Comparison of ENCODE assay signal across 14 cellular contexts in genomic region chr2:235432741-235433520, GRCh38.
DNase-seq lines count a peak whose midpoint lies in the region; ATAC-seq, FAIRE-seq and TF ChIP-seq lines count a peak whose summit lies in the region.
"Had no signal": no experiment of that assay in that cellular context is flagged by ENCODE, and none has a peak within 500 bp of the region (broad histone marks: within the 10 kb centered on the region; RNA-seq: fewer than 3 reads in every experiment).

No MANE protein-coding gene starts in this region.

- BruUV-seq in endothelial cell of umbilical vein (replicated peaks; lab: Mats Ljungman, UMichigan), result TSS peak; percentile 82

- H3K36me3 Mint-ChIP-seq in activated naive CD8-positive, alpha-beta T cell treated with anti-CD3 and anti-CD28 coated beads, Interleukin-2, amount 50 U/mL, for 24 hours (ENCODE audit: low read depth), result no peaks in the 10 kb centered on the region

- peaks cover 3% of the 10 kb centered on the region for H3K27me3 Mint-ChIP-seq in activated naive CD8-positive, alpha-beta T cell treated with anti-CD3 and anti-CD28 coated beads, Interleukin-2, amount 50 U/mL, for 24 hours

- no peak overlapping the region for H3K4me3 ChIP-seq in endothelial cell of umbilical vein (replicated peaks in 1 of 3; ENCODE audit: insufficient read depth in 1 of 3, low read depth in 1 of 3, low read length in 3 of 3)
- peak overlapping the region; percentile 29 to 47 for H3K4me3 ChIP-seq in tibial artery

- H3K4me1 ChIP-seq in endothelial cell of umbilical vein (ENCODE audit: control insufficient read depth, extremely low read depth, insufficient read depth, low read length) (no peaks in the 10 kb centered on the region), tibial artery (peaks cover 0 to 20% (median 15%) of the 10 kb centered on the region in 4 donors)

- TF ChIP-seq POLR2A in endothelial cell of umbilical vein (IDR thresholded peaks at IDR 0.05; ENCODE audit: low read depth, low read length), result no peak

- no peak overlapping the region for H3K27ac ChIP-seq in endothelial cell of umbilical vein (ENCODE audit: insufficient read depth, low read depth, low read length)
- peak overlapping the region; percentile 67 to 77 for H3K27ac ChIP-seq in tibial artery

- DNase-seq in NCI-H2029 treated with DMSO at 0.1 percent for 48 hours (lab: John Stamatoyannopoulos, UW) (peak; percentile 54), endothelial cell of umbilical vein (ENCODE audit: low read depth, low spot score) (peak; percentile 50), medulla oblongata (ENCODE audit: extremely low spot score) (peak; percentile 41), tibial artery (no peak), NCI-H345 treated with DMSO at 0.1 percent for 48 hours (lab: John Stamatoyannopoulos, UW; ENCODE audit: unreplicated experiment) (no peak)
- no peak for DNase-seq in NK-92 treated with Interleukin-12 subunit alpha and Interleukin-12 subunit beta, amount 100 ng/mL, for 24 hours (lab: John Stamatoyannopoulos, UW)
- DNase-seq in activated naive CD8-positive, alpha-beta T cell treated with anti-CD3 and anti-CD28 coated beads, Interleukin-2, amount 50 U/mL, for 24 hours, result no peak
- DNase-seq: activated CD4-positive, CD25-positive, alpha-beta regulatory T cell; KG1; kidney glomerular epithelial cell; NCI-H2081 treated with DMSO at 0.1 percent for 48 hours had no signal

- ATAC-seq in GM21515 (IDR thresholded peaks at IDR 0.05; ENCODE audit: unreplicated experiment), result no peak
- ATAC-seq in activated naive CD8-positive, alpha-beta T cell treated with anti-CD3 and anti-CD28 coated beads, Interleukin-2, amount 50 U/mL, for 24 hours, result no peak

- intact Hi-C loops in endothelial cell of umbilical vein (cut with micrococcal nuclease), result no loop called here
- intact Hi-C loops in tibial artery (cut with DNase I; ENCODE audit: low total_unique reads), result no loop called here

- H3K9ac ChIP-seq in endothelial cell of umbilical vein (replicated peaks; ENCODE audit: extremely low read depth, insufficient read depth, low read length), result no peak overlapping the region

- H3K27ac Mint-ChIP-seq in activated naive CD8-positive, alpha-beta T cell treated with anti-CD3 and anti-CD28 coated beads, Interleukin-2, amount 50 U/mL, for 24 hours, result no peak overlapping the region

- no peak overlapping the region for H3K4me2 ChIP-seq in endothelial cell of umbilical vein (ENCODE audit: insufficient read depth, low read length)

- H3K36me3 ChIP-seq in endothelial cell of umbilical vein (ENCODE audit: control insufficient read depth in 2 of 2, extremely low read depth in 1 of 2, insufficient read depth in 2 of 2, low read length in 2 of 2), result no peaks in the 10 kb centered on the region
- no peaks in the 10 kb centered on the region for H3K36me3 ChIP-seq in tibial artery

- H3K4me3 Mint-ChIP-seq in activated naive CD8-positive, alpha-beta T cell treated with anti-CD3 and anti-CD28 coated beads, Interleukin-2, amount 50 U/mL, for 24 hours, result no peak overlapping the region
- H3K4me3 Mint-ChIP-seq: neural crest cell had no signal

- no peak overlapping the region for H2AFZ ChIP-seq in endothelial cell of umbilical vein (ENCODE audit: low read depth, low read length)

- CTCF ChIA-PET in endothelial cell of umbilical vein (lab: Charles Lee), result interaction anchor here (0.7 to 2.0 kb wide), 7 partner anchors 9 to 297 kb away, joined by 3 to 14 read pairs (median 5); no protein-coding TSS in a partner anchor

- H3K9me3 Mint-ChIP-seq in activated naive CD8-positive, alpha-beta T cell treated with anti-CD3 and anti-CD28 coated beads, Interleukin-2, amount 50 U/mL, for 24 hours, result no peaks in the 10 kb centered on the region

- H3K9me3 ChIP-seq in endothelial cell of umbilical vein (replicated peaks; ENCODE audit: control insufficient read depth, insufficient read depth, low read length) (no peaks in the 10 kb centered on the region), tibial artery (no peaks in the 10 kb centered on the region)

- FAIRE-seq in endothelial cell of umbilical vein (lab: Jason Lieb, UNC), result no peak
- FAIRE-seq: GM19239 had no signal

- no peaks in the 10 kb centered on the region for H3K4me1 Mint-ChIP-seq in activated naive CD8-positive, alpha-beta T cell treated with anti-CD3 and anti-CD28 coated beads, Interleukin-2, amount 50 U/mL, for 24 hours
- H3K4me1 Mint-ChIP-seq: neural crest cell had no signal

- H4K20me1 ChIP-seq in endothelial cell of umbilical vein (replicated peaks; ENCODE audit: control insufficient read depth, extremely low read depth, insufficient read depth, low read length), result no peaks in the 10 kb centered on the region

- no peaks in the 10 kb centered on the region for H3K79me2 ChIP-seq in endothelial cell of umbilical vein (ENCODE audit: control insufficient read depth, insufficient read depth, low read length)

- TF ChIP-seq CTCF in endothelial cell of umbilical vein (IDR thresholded peaks at IDR 0.05; ENCODE audit: extremely low read depth in 1 of 2, insufficient read depth in 1 of 2, low read depth in 1 of 2, low read length in 2 of 2) (no peak), tibial artery (IDR thresholded peaks at IDR 0.05) (no peak)

- dilution Hi-C loops in endothelial cell of umbilical vein (cut with MboI; ENCODE audit: extremely low pct_ligation_motif_present, low sequenced_read_pairs), result no loop called here

- H3K27me3 ChIP-seq in endothelial cell of umbilical vein (ENCODE audit: control insufficient read depth in 2 of 2, insufficient read depth in 2 of 2, low read length in 2 of 2), result no peaks in the 10 kb centered on the region
- H3K27me3 ChIP-seq in tibial artery, result no peaks in the 10 kb centered on the region

- H3K9me1 ChIP-seq in endothelial cell of umbilical vein (replicated peaks; ENCODE audit: control insufficient read depth, extremely low read depth, insufficient read depth, low read length), result no peaks in the 10 kb centered on the region

- POLR2A ChIA-PET in endothelial cell of umbilical vein (lab: Charles Lee), result interaction anchor here (0.7 kb wide), 1 partner anchor 160 kb away, joined by 4 read pairs; no protein-coding TSS in a partner anchor

TF ChIP-seq in endothelial cell of umbilical vein, 7 proteins besides CTCF, POLR2A, EP300 and RAD21:
- TF ChIP-seq JUN (IDR thresholded peaks at IDR 0.05; ENCODE audit: borderline replicate concordance, insufficient read depth, insufficient read length, low read depth), result peak; percentile 14
- TF ChIP-seq GATA2 (IDR thresholded peaks at IDR 0.05; ENCODE audit: insufficient read depth, insufficient read length, low read depth, low read length), result no peak

Comparison
In these comparisons a context has a peak if more than half of its experiments do, and no peak if none do; other contexts are left out.
1. DNase-seq: peak in NCI-H2029 treated with DMSO at 0.1 percent for 48 hours (single experiment), endothelial cell of umbilical vein (single experiment) and medulla oblongata (single experiment); none in tibial artery (0 of 2), NK-92 treated with Interleukin-12 subunit alpha and Interleukin-12 subunit beta, amount 100 ng/mL, for 24 hours (single experiment), NCI-H345 treated with DMSO at 0.1 percent for 48 hours (single experiment) and activated naive CD8-positive, alpha-beta T cell treated with anti-CD3 and anti-CD28 coated beads, Interleukin-2, amount 50 U/mL, for 24 hours (single experiment).
2. H3K4me3 ChIP-seq: peak in tibial artery (2 of 2); none in endothelial cell of umbilical vein (0 of 3).